ENCODE assay signal across 6 cellular contexts in the genomic region with DNA sequence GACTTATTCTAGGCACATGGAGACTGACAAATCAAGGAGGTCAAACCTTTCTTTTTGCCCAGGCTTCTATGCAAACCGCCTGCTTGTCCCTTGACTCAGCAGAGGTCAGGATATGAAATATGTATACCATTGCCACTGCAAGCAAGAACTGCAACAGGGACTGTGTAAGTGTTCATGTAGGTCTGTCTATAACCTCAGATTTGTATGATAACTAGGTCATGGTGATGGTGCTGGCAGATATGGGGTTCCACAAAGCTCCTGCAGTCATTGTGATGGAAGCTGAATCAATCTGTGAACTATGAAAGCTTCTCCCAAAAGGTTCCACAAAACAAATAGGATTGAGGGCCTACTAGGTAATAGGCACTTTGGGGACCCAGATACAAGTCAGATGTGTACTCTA.
"Had no signal": no experiment of that assay in that cellular context is flagged by ENCODE, and none has a peak within 500 bp of the region (broad histone marks: within the 10 kb centered on the region; RNA-seq: fewer than 3 reads in every experiment).

No MANE protein-coding gene starts in this region.

- H3K4me1 Mint-ChIP-seq: IgD-negative memory B cell had no signal

- H3K27ac Mint-ChIP-seq: IgD-negative memory B cell had no signal

- H3K4me3 Mint-ChIP-seq: IgD-negative memory B cell had no signal

- DNase-seq: IMR-90, KBM-7 had no signal

- H3K36me3 Mint-ChIP-seq: IgD-negative memory B cell had no signal

- H3K4me3 ChIP-seq: K562 had no signal

- H3K27ac ChIP-seq: HL-60 had no signal

- ATAC-seq: HepG2, K562 had no signal
